Comparison of ENCODE assay signal across 8 cellular contexts in genomic region chr2:217886720-217887309, GRCh38.
A peak's percentile ranks its signal among the peaks of the same experiment; 100 is the strongest.
DNase-seq lines count a peak whose midpoint lies in the region; ATAC-seq lines count a peak whose summit lies in the region.

No MANE protein-coding gene starts in this region.

- ATAC-seq in HG02884 (IDR thresholded peaks at IDR 0.05; ENCODE audit: unreplicated experiment) (peak; percentile 81), GM19324 (IDR thresholded peaks at IDR 0.05; ENCODE audit: low FRiP score, unreplicated experiment) (no peak)

- DNase-seq in DMS79 (lab: John Stamatoyannopoulos, UW) (peak; percentile 53), NCI-H446 treated with DMSO at 0.1 percent for 48 hours (lab: John Stamatoyannopoulos, UW) (peak; percentile 8), ecto neural progenitor cell (ENCODE audit: low spot score) (peak; percentile 84), lung microvascular endothelial cell (ENCODE audit: low read depth in 2 of 2) (peak; percentile 82 to 87)
- DNase-seq in activated CD4-positive, alpha-beta T cell treated with anti-CD3 and anti-CD28 coated beads, Interleukin-2, amount 50 U/mL, for 48 hours: peak; percentile 72 to 76
- peak; percentile 33 for DNase-seq in stimulated activated CD8-positive, alpha-beta memory T cell treated with anti-CD3 and anti-CD28 coated beads, Interleukin-15, amount 100 ng/mL, for 24 hours (ENCODE audit: low read depth)

Comparison
In these comparisons a context has a peak if more than half of its experiments do, and no peak if none do; other contexts are left out.
1. DNase-seq: peak in every context shown above with its lines; median percentile 84 in lung microvascular endothelial cell; 84 in ecto neural progenitor cell; 74 in activated CD4-positive, alpha-beta T cell treated with anti-CD3 and anti-CD28 coated beads, Interleukin-2, amount 50 U/mL, for 48 hours; 53 in DMS79; 33 in stimulated activated CD8-positive, alpha-beta memory T cell treated with anti-CD3 and anti-CD28 coated beads, Interleukin-15, amount 100 ng/mL, for 24 hours; 8 in NCI-H446 treated with DMSO at 0.1 percent for 48 hours.